In genomic region chr20:62374431-62375152, GRCh38 we compare ENCODE assay signal across 13 cellular contexts. TPM values are rescaled to one million over a fixed set of nuclear protein-coding genes. Genes with fewer than 3 reads are reported as not detected.
DNase-seq lines count a peak whose midpoint lies in the region; ATAC-seq and TF ChIP-seq lines count a peak whose summit lies in the region.
"Had no signal": no experiment of that assay in that cellular context is flagged by ENCODE, and none has a peak within 500 bp of the region (broad histone marks: within the 10 kb centered on the region; RNA-seq: fewer than 3 reads in every experiment).

No MANE protein-coding gene starts in this region.

- H3K4me1 ChIP-seq in thoracic aorta (ENCODE audit: control insufficient read depth in 1 of 2, low read depth in 2 of 2) = peaks cover 29 to 77% of the 10 kb centered on the region in 2 donors

- no peaks in the 10 kb centered on the region for H3K36me3 ChIP-seq in thoracic aorta

- peak overlapping the region; percentile 38 to 66 for H3K27ac ChIP-seq in thoracic aorta

- no peak overlapping the region for H3K4me3 ChIP-seq in thoracic aorta

- DNase-seq in HT-29 (ENCODE audit: low spot score) (peak; percentile 40), SK-N-DZ (ENCODE audit: low spot score) (peak; percentile 55), left kidney (ENCODE audit: low read depth, low spot score) (peak; percentile 34), thoracic aorta (ENCODE audit: low spot score) (no peak), NCI-H524 treated with DMSO at 0.1 percent for 48 hours (lab: John Stamatoyannopoulos, UW) (no peak), D341Med (ENCODE audit: low spot score) (no peak)
- DNase-seq: activated CD4-positive, alpha-beta memory T cell treated with anti-CD3 and anti-CD28 coated beads for 36 hours; activated naive CD4-positive, alpha-beta T cell treated with anti-CD3 and anti-CD28 coated beads, Interleukin-2, amount 10 ng/mL, durations not matched to agents 7 days and 5 days; islet precursor cell; NCI-H526 treated with DMSO at 0.1 percent for 48 hours; T-cell had no signal

- no peak for ATAC-seq in thoracic aorta (ENCODE audit: insufficient number of reproducible peaks, low FRiP score, low read depth)
- ATAC-seq in HG03135 (IDR thresholded peaks at IDR 0.05; ENCODE audit: unreplicated experiment) = no peak
- ATAC-seq: T-cell had no signal

- H3K27me3 ChIP-seq in thoracic aorta (replicated peaks; ENCODE audit: insufficient read depth) = no peaks in the 10 kb centered on the region

- H3K9me3 ChIP-seq in thoracic aorta = no peaks in the 10 kb centered on the region

- TF ChIP-seq CTCF in thoracic aorta (IDR thresholded peaks at IDR 0.05) = no peak

RNA-seq across cellular contexts. Expression of gene LAMA5, which starts 7.5 kb away (rescaled TPM):
- total RNA-seq in HT-29 (2014; rRNA removed; shearing (Covaris generic)) = 286 and 336 TPM in 2 replicates
- 32.9 and 33.6 TPM in 2 replicates for polyA plus RNA-seq in SK-N-DZ (2014; cell fraction: cytosol; rRNA removed)
- polyA plus RNA-seq in SK-N-DZ (2014; cell fraction: nucleus; rRNA removed) = 352 and 482 TPM in 2 replicates
- total RNA-seq in thoracic aorta = 100 to 1,000 TPM; 289 to 333 TPM

RNA-seq across cellular contexts. Expression of gene RPS21, which starts 12.3 kb away (rescaled TPM):
- total RNA-seq in HT-29 (2014; rRNA removed; shearing (Covaris generic)) = 3,073 and 3,139 TPM in 2 replicates
- polyA plus RNA-seq in SK-N-DZ (2014; cell fraction: cytosol; rRNA removed) = 10,912 and 11,337 TPM in 2 replicates
- polyA plus RNA-seq in SK-N-DZ (2014; cell fraction: nucleus; rRNA removed) = 6,422 and 11,565 TPM in 2 replicates
- total RNA-seq in thoracic aorta = 1,000 to 10,000 TPM; 1,025 to 2,724 TPM

RNA-seq across cellular contexts. Expression of gene CABLES2, which starts 32.5 kb away (rescaled TPM):
- total RNA-seq in HT-29 (2014; rRNA removed; shearing (Covaris generic)) = 9.5 and 9.8 TPM in 2 replicates
- 7.8 and 8.4 TPM in 2 replicates for polyA plus RNA-seq in SK-N-DZ (2014; cell fraction: cytosol; rRNA removed)
- 4.6 and 8.4 TPM in 2 replicates for polyA plus RNA-seq in SK-N-DZ (2014; cell fraction: nucleus; rRNA removed)
- total RNA-seq in thoracic aorta = 1 to 10 TPM; 2.1 to 9.2 TPM

RNA-seq across cellular contexts. Expression of gene RBBP8NL, which starts 52.7 kb away (rescaled TPM):
- 24.4 and 26.7 TPM in 2 replicates for total RNA-seq in HT-29 (2014; rRNA removed; shearing (Covaris generic))
- not detected in 2 replicates for polyA plus RNA-seq in SK-N-DZ (2014; cell fraction: cytosol; rRNA removed)
- polyA plus RNA-seq in SK-N-DZ (2014; cell fraction: nucleus; rRNA removed) = not detected in 2 replicates
- total RNA-seq in thoracic aorta = not detected
- total RNA-seq: activated CD4-positive, alpha-beta memory T cell treated with anti-CD3 and anti-CD28 coated beads for 36 hours; fibroblast of villous mesenchyme; T-cell had no signal

Comparison
In these comparisons a context has a peak if more than half of its experiments do, and no peak if none do; other contexts are left out.
1. DNase-seq: peak in HT-29 (single experiment), SK-N-DZ (single experiment) and left kidney (single experiment); none in thoracic aorta (single experiment), NCI-H524 treated with DMSO at 0.1 percent for 48 hours (single experiment) and D341Med (single experiment).